In genomic region chr15:31329640-31330010, GRCh38 we compare ENCODE assay signal across 9 cellular contexts. TPM values are rescaled to one million over a fixed set of nuclear protein-coding genes. Genes with fewer than 3 reads are reported as not detected.
DNase-seq lines count a peak whose midpoint lies in the region; ATAC-seq and TF ChIP-seq lines count a peak whose summit lies in the region.
"Had no signal": no experiment of that assay in that cellular context is flagged by ENCODE, and none has a peak within 500 bp of the region (broad histone marks: within the 10 kb centered on the region; RNA-seq: fewer than 3 reads in every experiment).

No MANE protein-coding gene starts in this region.

- H3K9ac ChIP-seq in skeletal muscle satellite cell (ENCODE audit: low read depth, low read length) = no peak overlapping the region

- TF ChIP-seq CTCF in GM12875 (IDR thresholded peaks at IDR 0.05; ENCODE audit: borderline replicate concordance, insufficient read depth, low read depth, low read length) (no peak), foreskin fibroblast (IDR thresholded peaks at IDR 0.05; ENCODE audit: low read depth, low read length) (no peak)

- H3K9me3 ChIP-seq in T-helper 17 cell (ENCODE audit: control insufficient read depth, low read length, poor library complexity, severe bottlenecking) (no peaks in the 10 kb centered on the region), skeletal muscle satellite cell (replicated peaks; ENCODE audit: low read length) (no peaks in the 10 kb centered on the region)

- no peaks in the 10 kb centered on the region for H3K27me3 Mint-ChIP-seq in T-helper 17 cell

- H3K4me2 ChIP-seq in skeletal muscle satellite cell (ENCODE audit: low read length) = peak overlapping the region; percentile 4

- peaks cover 22% of the 10 kb centered on the region for H3K4me1 ChIP-seq in skeletal muscle satellite cell (ENCODE audit: control insufficient read depth, insufficient read depth, low read length)

- peak overlapping the region; percentile 98 for H3K4me3 Mint-ChIP-seq in T-helper 17 cell

- peak overlapping the region; percentile 80 for H3K4me3 ChIP-seq in GM12875 (ENCODE audit: low read depth, low read length)
- peak overlapping the region; percentile 74 to 77 for H3K4me3 ChIP-seq in foreskin fibroblast (ENCODE audit: low read depth in 1 of 2, low read length in 2 of 2)
- H3K4me3 ChIP-seq in skeletal muscle satellite cell (ENCODE audit: low read length) = no peak overlapping the region

- H3K4me1 Mint-ChIP-seq in T-helper 17 cell = peaks cover 48% of the 10 kb centered on the region

- ATAC-seq in T-helper 17 cell (no peak), HG02571 (IDR thresholded peaks at IDR 0.05; ENCODE audit: unreplicated experiment) (no peak), HG03095 (IDR thresholded peaks at IDR 0.05; ENCODE audit: unreplicated experiment) (no peak)
- ATAC-seq: K562 had no signal

- no peaks in the 10 kb centered on the region for H3K36me3 ChIP-seq in skeletal muscle satellite cell (ENCODE audit: insufficient read depth, low read length)

- H3K27me3 ChIP-seq in skeletal muscle satellite cell (ENCODE audit: control insufficient read depth, insufficient read depth, low read length) = no peaks in the 10 kb centered on the region

- peaks cover 8% of the 10 kb centered on the region for H3K36me3 Mint-ChIP-seq in T-helper 17 cell (ENCODE audit: low read depth)

- peak overlapping the region; percentile 93 for H3K27ac Mint-ChIP-seq in T-helper 17 cell

- no peak for DNase-seq in T-helper 17 cell
- no peak for DNase-seq in foreskin fibroblast
- no peak for DNase-seq in ureter (ENCODE audit: low spot score)
- no peak for DNase-seq in SKM-1 (lab: John Stamatoyannopoulos, UW; ENCODE audit: unreplicated experiment)

RNA-seq across cellular contexts. Expression of gene KLF13, which starts 3.0 kb away (rescaled TPM):
- total RNA-seq in T-helper 17 cell (100 to 1,000 TPM; 184 to 226 TPM), ureter (77.5 TPM)
- 23.1 and 24.7 TPM in 2 replicates for total RNA-seq in skeletal muscle satellite cell (2012; rRNA removed)
